ENCODE assay signal across 28 cellular contexts in genomic region chr5:110687485-110687884, GRCh38.
"Had no signal": no experiment of that assay in that cellular context is flagged by ENCODE, and none has a peak within 500 bp of the region (broad histone marks: within the 10 kb centered on the region; RNA-seq: fewer than 3 reads in every experiment).

No MANE protein-coding gene starts in this region.

- H3K27ac Mint-ChIP-seq: activated CD4-positive, alpha-beta memory T cell treated with anti-CD3 and anti-CD28 coated beads, Interleukin-2, amount 10 ng/mL, durations not matched to agents 7 days and 5 days; activated CD4-positive, alpha-beta T cell treated with anti-CD3 and anti-CD28 coated beads, Interleukin-2, amount 10 ng/mL, durations not matched to agents 7 days and 5 days; activated T-cell treated with anti-CD3 and anti-CD28 coated beads, Interleukin-2, amount 50 U/mL, for 24 hours; naive thymus-derived CD8-positive, alpha-beta T cell; stimulated activated naive CD8-positive, alpha-beta T cell treated with anti-CD3 and anti-CD28 coated beads, Interleukin-15, Interleukin-2, amounts not matched to agents 100 ng/mL and 50 ng/mL, for 24 hours; type B pancreatic cell had no signal

- H3K4me1 Mint-ChIP-seq: neural crest cell had no signal

- DNase-seq: activated CD4-positive, alpha-beta memory T cell treated with anti-CD3 and anti-CD28 coated beads, Interleukin-2, amount 10 ng/mL, durations not matched to agents 7 days and 5 days; activated CD4-positive, alpha-beta T cell treated with anti-CD3 and anti-CD28 coated beads, Interleukin-2, amount 10 ng/mL, durations not matched to agents 7 days and 5 days; activated CD8-positive, alpha-beta memory T cell treated with anti-CD3 and anti-CD28 coated beads, Interleukin-2, amount 50 U/mL, for 48 hours; activated gamma-delta T cell treated with Interleukin-2 at 50 U/mL for 16 hours; activated naive CD4-positive, alpha-beta T cell treated with anti-CD3 and anti-CD28 coated beads, Interleukin-2, amount 50 U/mL, for 16 hours; activated T-cell treated with anti-CD3 and anti-CD28 coated beads, Interleukin-2, amount 50 U/mL, for 24 hours; amniotic stem cell; caudate nucleus; dermis blood vessel endothelial cell; effector CD4-positive, alpha-beta T cell; foreskin keratinocyte; left lung; lower lobe of right lung; mesenchymal stem cell; naive thymus-derived CD8-positive, alpha-beta T cell; nucleus accumbens; pancreas; retina; stimulated activated CD4-positive, alpha-beta T cell treated with anti-CD3 and anti-CD28 coated beads, Interleukin-12 subunit alpha, Interleukin-12 subunit beta, amount 100 ng/mL, for 4 hours; stimulated activated CD4-positive, alpha-beta T cell treated with anti-CD3 and anti-CD28 coated beads, Interleukin-4, amount 100 ng/mL, for 1 hour; T1000; uterus; WERI-Rb-1 had no signal

- H3K27me3 Mint-ChIP-seq: activated CD4-positive, alpha-beta memory T cell treated with anti-CD3 and anti-CD28 coated beads, Interleukin-2, amount 10 ng/mL, durations not matched to agents 7 days and 5 days; activated CD4-positive, alpha-beta T cell treated with anti-CD3 and anti-CD28 coated beads, Interleukin-2, amount 10 ng/mL, durations not matched to agents 7 days and 5 days; activated T-cell treated with anti-CD3 and anti-CD28 coated beads, Interleukin-2, amount 50 U/mL, for 24 hours; stimulated activated naive CD8-positive, alpha-beta T cell treated with anti-CD3 and anti-CD28 coated beads, Interleukin-15, Interleukin-2, amounts not matched to agents 100 ng/mL and 50 ng/mL, for 24 hours; type B pancreatic cell had no signal

- H3K4me3 Mint-ChIP-seq: activated CD4-positive, alpha-beta memory T cell treated with anti-CD3 and anti-CD28 coated beads, Interleukin-2, amount 10 ng/mL, durations not matched to agents 7 days and 5 days; activated CD4-positive, alpha-beta T cell treated with anti-CD3 and anti-CD28 coated beads, Interleukin-2, amount 10 ng/mL, durations not matched to agents 7 days and 5 days; activated T-cell treated with anti-CD3 and anti-CD28 coated beads, Interleukin-2, amount 50 U/mL, for 24 hours; naive thymus-derived CD8-positive, alpha-beta T cell; neural crest cell; stimulated activated naive CD8-positive, alpha-beta T cell treated with anti-CD3 and anti-CD28 coated beads, Interleukin-15, Interleukin-2, amounts not matched to agents 100 ng/mL and 50 ng/mL, for 24 hours; type B pancreatic cell had no signal

- H3K9me3 Mint-ChIP-seq: stimulated activated naive CD8-positive, alpha-beta T cell treated with anti-CD3 and anti-CD28 coated beads, Interleukin-15, Interleukin-2, amounts not matched to agents 100 ng/mL and 50 ng/mL, for 24 hours; type B pancreatic cell had no signal

- H3K36me3 Mint-ChIP-seq: type B pancreatic cell had no signal

- ATAC-seq: activated CD4-positive, CD25-positive, alpha-beta regulatory T cell treated with anti-CD3 and anti-CD28 coated beads, Interleukin-2, amount 50 U/mL, for 24 hours; foreskin keratinocyte; left lung; lower lobe of right lung; naive thymus-derived CD8-positive, alpha-beta T cell; pancreas; sciatic nerve had no signal
